ENCODE assay signal across 1 cellular context in genomic region chr1:232547938-232548484, GRCh38.
TF ChIP-seq lines count a peak whose summit lies in the region.

No MANE protein-coding gene starts in this region.

TF ChIP-seq in HEK293, 187 proteins besides CTCF, POLR2A, EP300 and RAD21 (continued from another document):
- TF ChIP-seq PRDM4 (tag by site-specific recombination; IDR thresholded peaks at IDR 0.05) (no peak), ZNF202 (tag by site-specific recombination; IDR thresholded peaks at IDR 0.05; ENCODE audit: borderline replicate concordance) (no peak), ZNF473 (tag by site-specific recombination; IDR thresholded peaks at IDR 0.05) (no peak), ZNF433 (tag by site-specific recombination; IDR thresholded peaks at IDR 0.05; ENCODE audit: low read depth) (no peak), HOXD13 (CRISPR knock-in tag; IDR thresholded peaks at IDR 0.05; ENCODE audit: borderline replicate concordance) (no peak), ZNF624 (tag by site-specific recombination; IDR thresholded peaks at IDR 0.05) (no peak), ZNF664 (tag by site-specific recombination; IDR thresholded peaks at IDR 0.05) (no peak), ZNF488 (tag by site-specific recombination; IDR thresholded peaks at IDR 0.05) (no peak), FEZF1 (tag by site-specific recombination; IDR thresholded peaks at IDR 0.05) (peak; percentile 89), ZNF366 (tag by site-specific recombination; conservative IDR thresholded peaks at IDR 0.05) (peak; percentile 78), ZNF155 (tag by site-specific recombination; IDR thresholded peaks at IDR 0.05) (no peak), ZNF114 (tag by site-specific recombination; IDR thresholded peaks at IDR 0.05) (no peak), ZNF510 (tag by site-specific recombination; IDR thresholded peaks at IDR 0.05; ENCODE audit: insufficient replicate concordance) (no peak), SP3 (tag by site-specific recombination; IDR thresholded peaks at IDR 0.05) (no peak)
